Comparison of ENCODE assay signal across 9 cellular contexts in the genomic region with DNA sequence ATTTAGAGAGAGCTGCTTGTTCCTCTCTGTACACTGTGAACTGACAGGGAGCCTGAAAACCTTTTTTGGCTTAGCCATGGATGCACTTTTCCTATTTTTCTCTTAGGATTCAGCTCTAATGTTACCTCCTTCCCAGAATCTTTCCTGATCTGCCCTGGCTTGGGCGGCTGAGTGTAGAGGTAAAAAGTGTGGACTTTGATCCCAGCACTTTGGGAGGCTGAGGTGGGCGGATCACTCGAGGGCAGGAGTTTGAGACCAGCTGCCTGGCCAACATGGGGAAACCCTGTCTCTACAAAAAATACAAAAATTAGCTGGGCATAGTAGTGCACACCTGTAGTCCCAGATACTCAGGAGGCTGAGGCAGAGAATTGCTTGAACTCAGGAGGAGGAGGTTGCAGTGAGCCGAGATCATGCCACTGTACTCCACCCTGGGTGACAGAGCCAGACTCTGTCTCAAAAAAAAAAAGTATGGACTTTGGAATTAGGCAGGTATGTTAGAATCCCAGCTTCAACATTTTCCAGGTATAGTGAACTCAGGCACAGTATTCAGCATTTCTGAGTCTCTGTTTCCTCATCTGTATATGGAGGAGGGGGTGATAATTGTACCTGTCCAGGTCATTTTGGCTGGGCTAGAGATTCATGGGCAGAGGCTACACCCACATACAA.
"Had no signal": no experiment of that assay in that cellular context is flagged by ENCODE, and none has a peak within 500 bp of the region (broad histone marks: within the 10 kb centered on the region; RNA-seq: fewer than 3 reads in every experiment).

No MANE protein-coding gene starts in this region.

- H3K36me3 ChIP-seq: HAP-1 had no signal

- H3K9ac ChIP-seq: GM23248 had no signal

- H3K27ac ChIP-seq: GM23248, HL-60 had no signal

- FAIRE-seq: HTR-8/SVneo had no signal

- H3K9me3 ChIP-seq: HAP-1 had no signal

- ATAC-seq: HCT116 had no signal

- DNase-seq: GM23248, GOT3, H7, HFFc6, KBM-7 had no signal

- H2AFZ ChIP-seq: GM23248 had no signal

- H3K4me1 ChIP-seq: HAP-1 had no signal

- H3K4me3 ChIP-seq: GM23248, HAP-1 had no signal
